30 cellular contexts compared by ENCODE assay signal in the genomic region with DNA sequence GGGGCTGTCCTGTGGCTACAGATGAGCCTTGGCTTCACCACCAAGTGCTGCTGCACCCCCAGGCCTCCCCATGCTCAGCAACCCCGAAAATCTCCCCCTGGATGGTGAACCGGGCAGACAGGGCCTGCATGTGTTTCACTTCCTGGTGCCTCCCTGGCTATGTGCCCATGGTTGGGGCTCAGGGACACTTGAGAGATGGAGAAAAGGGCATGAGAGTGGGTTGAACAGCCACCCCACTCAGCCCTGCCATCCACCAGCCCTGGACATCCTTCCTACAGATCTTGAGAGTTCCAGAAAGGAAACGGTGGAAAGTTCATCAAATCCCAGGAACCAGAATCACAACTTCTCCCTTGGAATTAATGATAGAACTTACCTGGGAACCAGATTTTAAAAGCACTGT.
"Had no signal": no experiment of that assay in that cellular context is flagged by ENCODE, and none has a peak within 500 bp of the region (broad histone marks: within the 10 kb centered on the region; RNA-seq: fewer than 3 reads in every experiment).

No MANE protein-coding gene starts in this region.

- H3K27me3 ChIP-seq: left lung, neural progenitor cell, ovary, right atrium auricular region, right lobe of liver, stomach, testis, thyroid gland, transverse colon, upper lobe of left lung, vagina had no signal

- H3K9me3 ChIP-seq: left lung, lower lobe of right lung, neutrophil, ovary, right atrium auricular region, right lobe of liver, stomach, testis, thyroid gland, transverse colon, upper lobe of left lung, vagina had no signal

- H3K36me3 ChIP-seq: left lung, lower lobe of right lung, neural progenitor cell, neutrophil, ovary, right atrium auricular region, right lobe of liver, stomach, thyroid gland, transverse colon, upper lobe of left lung, vagina had no signal

- H3K4me3 ChIP-seq: left lung, lower lobe of right lung, neural progenitor cell, ovary, right atrium auricular region, right lobe of liver, skin epidermis, stomach, testis, thyroid gland, transverse colon, upper lobe of left lung, vagina had no signal

- H3K4me1 ChIP-seq: lower lobe of right lung, right atrium auricular region, right lobe of liver, stomach, testis, thyroid gland, transverse colon, upper lobe of left lung, vagina had no signal

- ATAC-seq: left colon; left lung; lower lobe of right lung; natural killer cell; right lobe of liver; stimulated activated naive B cell treated with anti-CD40 and anti-IgM and Interleukin-4, amounts not matched to agents 10 μg/mL and 1 μg/mL and 100 μg/mL, for 72 hours; stimulated activated naive CD8-positive, alpha-beta T cell treated with anti-CD3 and anti-CD28 coated beads, Interleukin-15, Interleukin-2, amounts not matched to agents 100 U/mL and 50 U/mL, for 24 hours had no signal

- DNase-seq: hypothalamus; immature natural killer cell; kidney; left colon; left lung; lower lobe of right lung; mammary epithelial cell; mesendoderm; naive B cell; natural killer cell; nephron progenitor cell; occipital lobe; ovary; right lobe of liver; stimulated activated CD4-positive, alpha-beta T cell treated with anti-CD3 and anti-CD28 coated beads, Interleukin-12 subunit alpha, Interleukin-12 subunit beta, amount 100 ng/mL, for 4 hours; stimulated activated CD4-positive, alpha-beta T cell treated with anti-CD3 and anti-CD28 coated beads, Interleukin-15, amount 100 ng/mL, for 24 hours; stimulated activated CD4-positive, alpha-beta T cell treated with anti-CD3 and anti-CD28 coated beads, Interleukin-2, amount 100 ng/mL, for 24 hours; stimulated activated CD4-positive, alpha-beta T cell treated with anti-CD3 and anti-CD28 coated beads, Interleukin-4, amount 100 ng/mL, for 1 hour; stimulated activated naive B cell treated with anti-CD40 and anti-IgM and Interleukin-4, amounts not matched to agents 10 μg/mL and 1 μg/mL and 100 μg/mL, for 72 hours; stimulated activated naive CD8-positive, alpha-beta T cell treated with anti-CD3 and anti-CD28 coated beads, Interleukin-15, Interleukin-2, amounts not matched to agents 100 U/mL and 50 U/mL, for 24 hours; stomach; testis; thyroid gland; transverse colon; upper lobe of left lung had no signal

- H3K27ac ChIP-seq: left lung, lower lobe of right lung, neural progenitor cell, neutrophil, ovary, right atrium auricular region, right lobe of liver, skin epidermis, stomach, testis, thyroid gland, transverse colon, upper lobe of left lung, vagina had no signal
